ENCODE assay signal across 16 cellular contexts in genomic region chr2:159065313-159065712, GRCh38.
DNase-seq lines count a peak whose midpoint lies in the region; ATAC-seq, FAIRE-seq and TF ChIP-seq lines count a peak whose summit lies in the region.
"Had no signal": no experiment of that assay in that cellular context is flagged by ENCODE, and none has a peak within 500 bp of the region (broad histone marks: within the 10 kb centered on the region; RNA-seq: fewer than 3 reads in every experiment).

No MANE protein-coding gene starts in this region.

- no peaks in the 10 kb centered on the region for H4K20me1 ChIP-seq in keratinocyte (ENCODE audit: control insufficient read depth, extremely low read depth, insufficient read depth, low read length)
- no peaks in the 10 kb centered on the region for H4K20me1 ChIP-seq in OCI-LY7 (ENCODE audit: insufficient read depth, low read length)

- TF ChIP-seq CTCF in left ventricle myocardium inferior (IDR thresholded peaks at IDR 0.05; ENCODE audit: borderline replicate concordance): no peak
- TF ChIP-seq CTCF in MCF 10A (IDR thresholded peaks at IDR 0.05; ENCODE audit: unreplicated experiment): no peak
- no peak for TF ChIP-seq CTCF in keratinocyte (optimal IDR thresholded peaks at IDR 0.05 in 1 of 3, IDR thresholded peaks at IDR 0.05 in 1 of 3, conservative IDR thresholded peaks at IDR 0.05 in 1 of 3; ENCODE audit: extremely low read depth in 1 of 3, insufficient read depth in 2 of 3, low read length in 3 of 3)
- no peak for TF ChIP-seq CTCF in vagina (IDR thresholded peaks at IDR 0.05)
- TF ChIP-seq CTCF in OCI-LY7 (conservative IDR thresholded peaks at IDR 0.05; ENCODE audit: low read length): no peak

- POLR2A ChIA-PET in MCF 10A (lab: Yijun Ruan, JAX): interaction anchor here (0.7 to 1.8 kb wide), 6 partner anchors 10 to 53 kb away, joined by 3 to 11 read pairs (median 5); no protein-coding TSS in a partner anchor
- POLR2A ChIA-PET in OCI-LY7 (lab: Charles Lee): interaction anchor here (0.7 to 1.2 kb wide), 3 partner anchors 9 to 98 kb away, joined by 3 read pairs; no protein-coding TSS in a partner anchor

- H3K4me1 ChIP-seq in left ventricle myocardium inferior: peaks cover 74% of the 10 kb centered on the region
- H3K4me1 ChIP-seq in right cardiac atrium (ENCODE audit: control insufficient read depth, insufficient read depth, low read length): peaks cover 9% of the 10 kb centered on the region
- H3K4me1 ChIP-seq in keratinocyte (ENCODE audit: control insufficient read depth, extremely low read depth, insufficient read depth, low read length): peaks cover 37% of the 10 kb centered on the region
- peaks cover 22% of the 10 kb centered on the region for H3K4me1 ChIP-seq in vagina
- H3K4me1 ChIP-seq in OCI-LY7 (ENCODE audit: insufficient read depth, low read length, poor library complexity, severe bottlenecking): no peaks in the 10 kb centered on the region

- H3K9me2 ChIP-seq in OCI-LY7 (ENCODE audit: insufficient read depth, low read length): no peaks in the 10 kb centered on the region

- intact Hi-C loops in left ventricle myocardium inferior (cut with micrococcal nuclease) (no loop called here), right cardiac atrium (cut with DNase I) (no loop called here), MCF 10A (cut with micrococcal nuclease) (loop anchor here (2.0 kb wide), 1 partner anchor 67 kb away; no protein-coding TSS in a partner anchor), vagina (cut with DNase I) (no loop called here), OCI-LY7 (cut with micrococcal nuclease; ENCODE audit: unreplicated experiment) (no loop called here)

- dilution Hi-C loops in keratinocyte (cut with MboI; ENCODE audit: extremely low pct_ligation_motif_present, low sequenced_read_pairs): no loop called here

- no peak for DNase-seq in left ventricle myocardium inferior
- no peak for DNase-seq in right cardiac atrium
- no peak for DNase-seq in MCF 10A (ENCODE audit: unreplicated experiment)
- DNase-seq in keratinocyte (ENCODE audit: low read depth, low spot score): no peak
- no peak for DNase-seq in vagina (ENCODE audit: extremely low spot score in 2 of 2)
- DNase-seq in stimulated activated CD8-positive, alpha-beta memory T cell treated with anti-CD3 and anti-CD28 coated beads, Interleukin-4, amount 100 ng/mL, for 48 hours: no peak
- no peak for DNase-seq in activated CD4-positive, alpha-beta T cell treated with anti-CD3 and anti-CD28 coated beads for 4 hours
- DNase-seq in OCI-LY7 (ENCODE audit: low spot score): no peak
- DNase-seq: activated naive CD4-positive, alpha-beta T cell treated with anti-CD3 and anti-CD28 coated beads for 36 hours; H9; NCI-H1048; NCI-H446; stimulated activated CD4-positive, alpha-beta T cell treated with anti-CD3 and anti-CD28 coated beads, Interleukin-12 subunit alpha, Interleukin-12 subunit beta, amount 100 ng/mL, for 4 hours had no signal

- H3K36me3 ChIP-seq in left ventricle myocardium inferior (peaks cover 6% of the 10 kb centered on the region), keratinocyte (ENCODE audit: control insufficient read depth in 2 of 2, extremely low read depth in 1 of 2, insufficient read depth in 2 of 2, low read length in 2 of 2) (peaks cover 7 to 10% of the 10 kb centered on the region in 2 experiments), vagina (no peaks in the 10 kb centered on the region), OCI-LY7 (ENCODE audit: insufficient read depth, low read length) (no peaks in the 10 kb centered on the region)

- H3K36me3 Mint-ChIP-seq in MCF 10A (ENCODE audit: insufficient read depth, unreplicated experiment): peaks cover 23% of the 10 kb centered on the region

- H3K27ac ChIP-seq in left ventricle myocardium inferior (replicated peaks) (peak overlapping the region; percentile 75), right cardiac atrium (ENCODE audit: low read length) (no peak overlapping the region), keratinocyte (ENCODE audit: control insufficient read depth, insufficient read depth, low read length) (no peak overlapping the region), vagina (peak overlapping the region; percentile 1), OCI-LY7 (ENCODE audit: low read depth, low read length, poor library complexity, severe bottlenecking) (no peak overlapping the region)
- H3K27ac ChIP-seq: coronary artery had no signal

- H3K27ac Mint-ChIP-seq in MCF 10A (ENCODE audit: low read depth, unreplicated experiment): peak overlapping the region; percentile 63
- H3K27ac Mint-ChIP-seq: activated naive CD4-positive, alpha-beta T cell treated with anti-CD3 and anti-CD28 coated beads for 36 hours had no signal

- H3K27me3 Mint-ChIP-seq in MCF 10A (ENCODE audit: insufficient read depth, unreplicated experiment): no peaks in the 10 kb centered on the region

- 46% methylated on average over 1 of the region's 1 CpG for WGBS in right cardiac atrium

- peaks cover 35% of the 10 kb centered on the region for H3K79me2 ChIP-seq in keratinocyte (ENCODE audit: control insufficient read depth, insufficient read depth, low read length)
- H3K79me2 ChIP-seq in OCI-LY7 (ENCODE audit: insufficient read depth, low read depth, low read length): no peaks in the 10 kb centered on the region

- H3K9me3 ChIP-seq in left ventricle myocardium inferior (replicated peaks) (no peaks in the 10 kb centered on the region), right cardiac atrium (ENCODE audit: control insufficient read depth, low read length) (no peaks in the 10 kb centered on the region), keratinocyte (ENCODE audit: control insufficient read depth, low read depth, low read length) (no peaks in the 10 kb centered on the region), vagina (no peaks in the 10 kb centered on the region), OCI-LY7 (ENCODE audit: low read length) (no peaks in the 10 kb centered on the region)

- no peaks in the 10 kb centered on the region for H3K9me3 Mint-ChIP-seq in MCF 10A (ENCODE audit: unreplicated experiment)
- H3K9me3 Mint-ChIP-seq: activated naive CD4-positive, alpha-beta T cell treated with anti-CD3 and anti-CD28 coated beads for 36 hours; H9 had no signal

- peak overlapping the region; percentile 1 for H3K4me2 ChIP-seq in keratinocyte (ENCODE audit: control insufficient read depth, extremely low read depth, insufficient read depth, low read depth, low read length)
- no peak overlapping the region for H3K4me2 ChIP-seq in OCI-LY7 (ENCODE audit: low read length)

- no peak overlapping the region for H3K4me3 Mint-ChIP-seq in MCF 10A (ENCODE audit: unreplicated experiment)
- H3K4me3 Mint-ChIP-seq: activated naive CD4-positive, alpha-beta T cell treated with anti-CD3 and anti-CD28 coated beads for 36 hours had no signal

- peaks cover 2% of the 10 kb centered on the region for H3K9me1 ChIP-seq in keratinocyte (ENCODE audit: control insufficient read depth, extremely low read depth, insufficient read depth, low read length)

- CTCF ChIA-PET in MCF 10A (lab: Yijun Ruan, JAX): interaction anchor here (0.7 to 3.1 kb wide), 5 partner anchors 10 to 54 kb away, joined by 3 to 14 read pairs (median 3); no protein-coding TSS in a partner anchor
- CTCF ChIA-PET in OCI-LY7 (lab: Charles Lee; ENCODE audit: unreplicated experiment): no interaction called here

- ATAC-seq in right cardiac atrium: no peak
- ATAC-seq: left lobe of liver had no signal

- H2AFZ ChIP-seq in keratinocyte (ENCODE audit: control insufficient read depth, low read length): no peak overlapping the region
- no peak overlapping the region for H2AFZ ChIP-seq in OCI-LY7 (ENCODE audit: low read length)

- BruUV-seq in MCF 10A (replicated peaks; lab: Mats Ljungman, UMichigan) (no TSS peak), OCI-LY7 (replicated peaks; lab: Mats Ljungman, UMichigan) (no TSS peak)

- H3K4me3 ChIP-seq in left ventricle myocardium inferior: no peak overlapping the region
- no peak overlapping the region for H3K4me3 ChIP-seq in right cardiac atrium (ENCODE audit: low read length)
- no peak overlapping the region for H3K4me3 ChIP-seq in keratinocyte (ENCODE audit: control insufficient read depth in 2 of 3, extremely low read depth in 1 of 3, insufficient read depth in 2 of 3, low read depth in 1 of 3, low read length in 3 of 3)
- H3K4me3 ChIP-seq in vagina: no peak overlapping the region
- H3K4me3 ChIP-seq in OCI-LY7 (ENCODE audit: low read depth, low read length, poor library complexity, severe bottlenecking): no peak overlapping the region
- H3K4me3 ChIP-seq: coronary artery had no signal

- no peak overlapping the region for H3K9ac ChIP-seq in keratinocyte (ENCODE audit: control insufficient read depth, extremely low read depth, insufficient read depth, low read length)

- no peaks in the 10 kb centered on the region for H3K27me3 ChIP-seq in left ventricle myocardium inferior (ENCODE audit: low read depth)
- no peaks in the 10 kb centered on the region for H3K27me3 ChIP-seq in right cardiac atrium (ENCODE audit: control insufficient read depth, insufficient read depth)
- no peaks in the 10 kb centered on the region for H3K27me3 ChIP-seq in keratinocyte (ENCODE audit: control insufficient read depth, extremely low read depth, insufficient read depth, low read length)
- no peaks in the 10 kb centered on the region for H3K27me3 ChIP-seq in vagina

- TF ChIP-seq POLR2A in vagina (IDR thresholded peaks at IDR 0.05): no peak

- peaks cover 19% of the 10 kb centered on the region for H3K4me1 Mint-ChIP-seq in MCF 10A (ENCODE audit: insufficient read depth, unreplicated experiment)

- no peak for FAIRE-seq in keratinocyte (lab: Jason Lieb, UNC)
- FAIRE-seq: frontal cortex had no signal

Comparison
In these comparisons a context has a peak if more than half of its experiments do, and no peak if none do; other contexts are left out.
1. H3K27ac ChIP-seq: peak in left ventricle myocardium inferior (single experiment) and vagina (single experiment); none in right cardiac atrium (single experiment), keratinocyte (single experiment) and OCI-LY7 (single experiment).